Comparison of ENCODE assay signal across 9 cellular contexts in genomic region chr18:286515-287310, GRCh38. TPM values are rescaled to one million over a fixed set of nuclear protein-coding genes. Genes with fewer than 3 reads are reported as not detected.
DNase-seq lines count a peak whose midpoint lies in the region; TF ChIP-seq lines count a peak whose summit lies in the region.
"Had no signal": no experiment of that assay in that cellular context is flagged by ENCODE, and none has a peak within 500 bp of the region (broad histone marks: within the 10 kb centered on the region; RNA-seq: fewer than 3 reads in every experiment).

No MANE protein-coding gene starts in this region.

- H3K27me3 ChIP-seq in WERI-Rb-1 (ENCODE audit: insufficient read depth, low read depth, severe bottlenecking) (no peaks in the 10 kb centered on the region), hepatocyte (no peaks in the 10 kb centered on the region), spleen (replicated peaks in 1 of 7) (no peaks in the 10 kb centered on the region)

- TF ChIP-seq POLR2A in spleen (IDR thresholded peaks at IDR 0.05): no peak

- H2AFZ ChIP-seq in hepatocyte: no peak overlapping the region

- no peaks in the 10 kb centered on the region for H3K9me2 ChIP-seq in hepatocyte (replicated peaks; ENCODE audit: insufficient read depth)

- H4K20me1 ChIP-seq in hepatocyte (ENCODE audit: insufficient read depth, poor library complexity, severe bottlenecking): no peaks in the 10 kb centered on the region

- H3K27ac ChIP-seq in WERI-Rb-1: no peak overlapping the region
- no peak overlapping the region for H3K27ac ChIP-seq in hepatocyte
- H3K27ac ChIP-seq in spleen: no peak overlapping the region
- H3K27ac ChIP-seq: epithelial cell of prostate had no signal

- H3K9me3 ChIP-seq in WERI-Rb-1 (ENCODE audit: severe bottlenecking) (no peaks in the 10 kb centered on the region), hepatocyte (ENCODE audit: low read depth) (no peaks in the 10 kb centered on the region), spleen (no peaks in the 10 kb centered on the region)

- peak; percentile 23 for DNase-seq in A172 (ENCODE audit: low spot score)
- DNase-seq in GM13977 (ENCODE audit: low spot score): no peak
- peak; percentile 14 for DNase-seq in WERI-Rb-1
- DNase-seq in hepatocyte (ENCODE audit: low spot score): peak; percentile 50
- DNase-seq in posterior vena cava (ENCODE audit: low spot score): no peak
- no peak for DNase-seq in GOT3 (lab: John Stamatoyannopoulos, UW)
- DNase-seq in spleen: no peak
- no peak for DNase-seq in NCI-H2081 treated with DMSO at 0.1 percent for 48 hours (lab: John Stamatoyannopoulos, UW)

- H3K4me2 ChIP-seq in hepatocyte: no peak overlapping the region

- no peaks in the 10 kb centered on the region for H3K79me2 ChIP-seq in hepatocyte

- H3K4me3 ChIP-seq in WERI-Rb-1 (ENCODE audit: low read depth, low read length) (no peak overlapping the region), hepatocyte (no peak overlapping the region), spleen (no peak overlapping the region)

- no peaks in the 10 kb centered on the region for H3K36me3 ChIP-seq in WERI-Rb-1
- H3K36me3 ChIP-seq in hepatocyte (replicated peaks; ENCODE audit: insufficient read depth, low read depth): no peaks in the 10 kb centered on the region
- no peaks in the 10 kb centered on the region for H3K36me3 ChIP-seq in spleen

- TF ChIP-seq CTCF in GM13977 (IDR thresholded peaks at IDR 0.05; ENCODE audit: extremely low read depth, insufficient read depth, missing control alignments) (peak; percentile 21), WERI-Rb-1 (IDR thresholded peaks at IDR 0.05; ENCODE audit: low read depth, low read length) (peak; percentile 34), hepatocyte (IDR thresholded peaks at IDR 0.05; ENCODE audit: poor library complexity) (peak; percentile 65), spleen (IDR thresholded peaks at IDR 0.05 in 8 of 11, conservative IDR thresholded peaks at IDR 0.05 in 3 of 11) (peak in 2 of 11 experiments; percentile 18 to 27)

- intact Hi-C loops in posterior vena cava (cut with DNase I): loop anchor here in 1 of 2 donors (10.0 kb wide), 1 partner anchor 328 kb away; no protein-coding TSS in a partner anchor
- intact Hi-C loops in spleen (cut with DNase I; ENCODE audit: low total_unique reads): no loop called here

- no peaks in the 10 kb centered on the region for H3K4me1 ChIP-seq in hepatocyte (ENCODE audit: insufficient read depth)
- peaks cover 0 to 8% (median 0%) of the 10 kb centered on the region in 6 donors for H3K4me1 ChIP-seq in spleen

- in situ Hi-C loops in GM13977 (cut with MboI; ENCODE audit: low pct_unique_long_range_greater_than_20kb, low sequenced_read_pairs, unreplicated experiment): no loop called here

- 72% methylated on average over 8 of the region's 8 CpGs for WGBS in hepatocyte (ENCODE audit: low lambda C conversion rate, missing lambda C conversion rate)
- 62 to 80% (median 69%) methylated on average over 8 of the region's 8 CpGs for WGBS in spleen, 5 donors

RNA-seq across cellular contexts. Expression of gene THOC1, which starts 18.9 kb away (rescaled TPM):
- total RNA-seq in A172 (2014; rRNA removed; shearing (Covaris generic)): 39.6 and 52.6 TPM in 2 replicates
- total RNA-seq in hepatocyte (50.3 and 58.8 TPM in 2 replicates), posterior vena cava (10 to 100 TPM; 25.9 to 26.4 TPM), spleen (10 to 100 TPM; 36.3 to 91.9 (median 53.2) TPM)
- polyA plus RNA-seq in hepatocyte (28.9 and 32.9 TPM in 2 replicates), spleen (10 to 100 TPM; 32.7 to 75.1 (median 51.6) TPM)

Comparison
In these comparisons a context has a peak if more than half of its experiments do, and no peak if none do; other contexts are left out.
1. DNase-seq: peak in A172 (single experiment), WERI-Rb-1 (single experiment) and hepatocyte (single experiment); none in GM13977 (single experiment), posterior vena cava (single experiment), GOT3 (single experiment), spleen (single experiment) and NCI-H2081 treated with DMSO at 0.1 percent for 48 hours (single experiment).